ENCODE assay signal across 10 cellular contexts in genomic region chr2:179344280-179344961, GRCh38.
DNase-seq lines count a peak whose midpoint lies in the region; FAIRE-seq and TF ChIP-seq lines count a peak whose summit lies in the region.
"Had no signal": no experiment of that assay in that cellular context is flagged by ENCODE, and none has a peak within 500 bp of the region (broad histone marks: within the 10 kb centered on the region; RNA-seq: fewer than 3 reads in every experiment).

No MANE protein-coding gene starts in this region.

- H3K9me3 Mint-ChIP-seq in astrocyte (ENCODE audit: unreplicated experiment) (no peaks in the 10 kb centered on the region), endothelial cell (ENCODE audit: unreplicated experiment) (no peaks in the 10 kb centered on the region)
- H3K9me3 Mint-ChIP-seq: stimulated activated naive CD8-positive, alpha-beta T cell treated with anti-CD3 and anti-CD28 coated beads, Interleukin-15, amount 100 ng/mL, for 72 hours had no signal

- peak; percentile 16 for DNase-seq in HT-29 (ENCODE audit: low spot score)
- DNase-seq in astrocyte (ENCODE audit: low read depth) = no peak
- peak; percentile 35 for DNase-seq in stromal cell of bone marrow (ENCODE audit: low read depth)
- DNase-seq in activated effector memory CD4-positive, alpha-beta T cell treated with Interleukin-2 at 50 U/mL for 16 hours = no peak
- DNase-seq in activated CD8-positive, alpha-beta memory T cell treated with anti-CD3 and anti-CD28 coated beads for 24 hours = no peak
- DNase-seq in D721Med (ENCODE audit: insufficient read length, low spot score) = no peak
- DNase-seq in endothelial cell (ENCODE audit: low spot score) = no peak
- DNase-seq: stimulated activated naive CD8-positive, alpha-beta T cell treated with anti-CD3 and anti-CD28 coated beads, Interleukin-15, amount 100 ng/mL, for 72 hours; T-helper 1 cell had no signal

- H3K36me3 Mint-ChIP-seq in astrocyte (ENCODE audit: low read depth, unreplicated experiment) (no peaks in the 10 kb centered on the region), endothelial cell (ENCODE audit: low read depth, unreplicated experiment) (no peaks in the 10 kb centered on the region)

- H3K27me3 Mint-ChIP-seq in astrocyte (ENCODE audit: low read depth, unreplicated experiment) (peaks cover 2% of the 10 kb centered on the region), endothelial cell (ENCODE audit: unreplicated experiment) (no peaks in the 10 kb centered on the region)
- H3K27me3 Mint-ChIP-seq: stimulated activated naive CD8-positive, alpha-beta T cell treated with anti-CD3 and anti-CD28 coated beads, Interleukin-15, amount 100 ng/mL, for 72 hours had no signal

- FAIRE-seq in astrocyte (lab: Jason Lieb, UNC) = no peak
- no peak for FAIRE-seq in D721Med (lab: Jason Lieb, UNC)

- peak overlapping the region; percentile 30 for H2AFZ ChIP-seq in astrocyte (ENCODE audit: low read depth, low read length)

- H3K4me1 ChIP-seq in astrocyte (ENCODE audit: insufficient read depth, low read length) = no peaks in the 10 kb centered on the region
- H3K4me1 ChIP-seq in iPS-18a (ENCODE audit: control insufficient read depth, low read depth, low read length) = peaks cover 10% of the 10 kb centered on the region

- TF ChIP-seq CTCF in astrocyte (IDR thresholded peaks at IDR 0.05; ENCODE audit: insufficient read depth, low read depth, low read length) = no peak
- TF ChIP-seq CTCF in D721Med (IDR thresholded peaks at IDR 0.05; ENCODE audit: insufficient read depth, missing control alignments) = no peak
- no peak for TF ChIP-seq CTCF in endothelial cell (IDR thresholded peaks at IDR 0.05; ENCODE audit: unreplicated experiment)

- H3K27me3 ChIP-seq in astrocyte (ENCODE audit: insufficient read depth, low read length) = no peaks in the 10 kb centered on the region
- no peaks in the 10 kb centered on the region for H3K27me3 ChIP-seq in iPS-18a (ENCODE audit: control insufficient read depth, insufficient read depth, low read length)

- H3K36me3 ChIP-seq in astrocyte (ENCODE audit: insufficient read depth, low read length) (no peaks in the 10 kb centered on the region), iPS-18a (ENCODE audit: control insufficient read depth, low read depth, low read length) (no peaks in the 10 kb centered on the region)

- H3K4me3 Mint-ChIP-seq in astrocyte (ENCODE audit: unreplicated experiment) = no peak overlapping the region
- no peak overlapping the region for H3K4me3 Mint-ChIP-seq in endothelial cell (ENCODE audit: unreplicated experiment)
- H3K4me3 Mint-ChIP-seq: stimulated activated naive CD8-positive, alpha-beta T cell treated with anti-CD3 and anti-CD28 coated beads, Interleukin-15, amount 100 ng/mL, for 72 hours had no signal

- peaks cover 6% of the 10 kb centered on the region for H3K4me1 Mint-ChIP-seq in astrocyte (ENCODE audit: low read depth, unreplicated experiment)
- no peaks in the 10 kb centered on the region for H3K4me1 Mint-ChIP-seq in endothelial cell (ENCODE audit: unreplicated experiment)

- H3K4me2 ChIP-seq in astrocyte (ENCODE audit: low read length) = no peak overlapping the region

- no peaks in the 10 kb centered on the region for H3K9me3 ChIP-seq in astrocyte (ENCODE audit: insufficient read depth, low read depth, low read length)
- H3K9me3 ChIP-seq in iPS-18a (ENCODE audit: control insufficient read depth, low read depth, low read length) = no peaks in the 10 kb centered on the region

- H3K79me2 ChIP-seq in astrocyte (ENCODE audit: insufficient read depth, low read length) = no peaks in the 10 kb centered on the region

- H3K9ac ChIP-seq in astrocyte (ENCODE audit: low read length) (no peak overlapping the region), iPS-18a (ENCODE audit: low read length) (no peak overlapping the region)

- H3K27ac ChIP-seq in astrocyte (ENCODE audit: low read depth, low read length) (no peak overlapping the region), iPS-18a (ENCODE audit: low read length) (peak overlapping the region; percentile 20)

- peak overlapping the region; percentile 30 for H3K27ac Mint-ChIP-seq in astrocyte (ENCODE audit: unreplicated experiment)
- no peak overlapping the region for H3K27ac Mint-ChIP-seq in endothelial cell (ENCODE audit: unreplicated experiment)
- H3K27ac Mint-ChIP-seq: stimulated activated naive CD8-positive, alpha-beta T cell treated with anti-CD3 and anti-CD28 coated beads, Interleukin-15, amount 100 ng/mL, for 72 hours had no signal

- H3K4me3 ChIP-seq in astrocyte (ENCODE audit: insufficient read depth, low read depth, low read length) (no peak overlapping the region), iPS-18a (ENCODE audit: low read length) (no peak overlapping the region)

- H4K20me1 ChIP-seq in astrocyte (ENCODE audit: insufficient read depth, low read length) = no peaks in the 10 kb centered on the region

Comparison
In these comparisons a context has a peak if more than half of its experiments do, and no peak if none do; other contexts are left out.
1. DNase-seq: peak in HT-29 (single experiment) and stromal cell of bone marrow (single experiment); none in astrocyte (single experiment), activated effector memory CD4-positive, alpha-beta T cell treated with Interleukin-2 at 50 U/mL for 16 hours (single experiment), activated CD8-positive, alpha-beta memory T cell treated with anti-CD3 and anti-CD28 coated beads for 24 hours (single experiment), D721Med (single experiment) and endothelial cell (single experiment).